Comparison of ENCODE assay signal across 8 cellular contexts in the genomic region with DNA sequence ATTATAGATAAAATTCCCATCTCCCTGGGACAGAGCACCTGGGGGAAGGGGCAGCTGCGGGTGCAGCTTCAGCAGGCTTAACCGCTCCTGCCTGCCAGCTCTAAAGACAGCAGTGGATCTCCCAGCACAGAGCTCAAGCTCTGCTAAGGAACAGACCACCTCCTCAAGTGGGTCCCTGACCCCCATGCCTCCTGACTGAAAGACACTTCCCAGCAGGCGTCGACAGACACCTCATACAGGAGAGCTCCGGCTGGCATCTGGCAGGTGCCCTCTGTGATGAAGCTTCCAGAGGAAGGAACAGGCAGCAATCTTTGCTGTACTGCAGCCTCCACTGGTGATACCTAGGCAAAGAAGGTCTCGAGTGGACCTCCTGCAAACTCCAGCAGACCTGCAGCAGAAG. TPM values are rescaled to one million over a fixed set of nuclear protein-coding genes. Genes with fewer than 3 reads are reported as not detected.
"Had no signal": no experiment of that assay in that cellular context is flagged by ENCODE, and none has a peak within 500 bp of the region (broad histone marks: within the 10 kb centered on the region; RNA-seq: fewer than 3 reads in every experiment).

No MANE protein-coding gene starts in this region.

RNA-seq across cellular contexts. Expression of a gene that starts 51.9 kb away (rescaled TPM):
- total RNA-seq: stomach, subcutaneous adipose tissue, temporal lobe, thoracic aorta, tibial nerve, transverse colon, upper lobe of right lung, vagina had no signal
